Comparison of ENCODE assay signal across 16 cellular contexts in the genomic region with DNA sequence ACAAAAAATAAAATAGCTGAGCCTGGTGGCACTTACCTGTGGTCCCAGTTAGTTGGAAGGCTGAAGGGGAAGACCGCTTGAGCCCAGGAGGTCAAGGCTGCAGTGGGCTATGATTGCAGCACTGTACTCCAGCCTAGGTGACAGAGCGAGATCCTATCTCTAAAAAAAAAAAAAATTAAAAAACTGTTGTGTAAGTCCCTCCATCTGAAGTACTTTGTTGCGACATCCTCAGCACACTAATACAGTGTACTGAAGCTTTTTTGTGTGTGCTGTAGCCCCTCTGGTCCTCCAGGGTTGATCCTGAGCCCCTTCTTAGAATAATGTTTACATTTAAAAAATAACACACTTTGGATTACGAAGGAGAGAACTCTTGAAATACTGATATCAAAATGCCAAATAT.
DNase-seq lines count a peak whose midpoint lies in the region; ATAC-seq, FAIRE-seq and TF ChIP-seq lines count a peak whose summit lies in the region.
"Had no signal": no experiment of that assay in that cellular context is flagged by ENCODE, and none has a peak within 500 bp of the region (broad histone marks: within the 10 kb centered on the region; RNA-seq: fewer than 3 reads in every experiment).

No MANE protein-coding gene starts in this region.

- no peak for TF ChIP-seq RAD21 in HepG2 (CRISPR knock-in tag; IDR thresholded peaks at IDR 0.05)

- TF ChIP-seq EP300 in HepG2 (IDR thresholded peaks at IDR 0.05; ENCODE audit: low read depth in 2 of 2, low read length in 2 of 2) (peak in 1 of 2 experiments; percentile 48; a peak in 1 of 4 replicates), HepG2 (CRISPR knock-in tag; IDR thresholded peaks at IDR 0.05; ENCODE audit: borderline replicate concordance) (no peak)

- H3K4me1 ChIP-seq in HepG2 (ENCODE audit: insufficient read depth, low read length) (peaks cover 56% of the 10 kb centered on the region), aorta (ENCODE audit: control insufficient read depth in 1 of 2, insufficient read depth in 2 of 2, low read length in 2 of 2) (peaks cover 2 to 4% of the 10 kb centered on the region in 2 donors), vagina (peaks cover 15% of the 10 kb centered on the region)
- H3K4me1 ChIP-seq: uterus had no signal

- 3% methylated on average over 4 of the region's 4 CpGs for WGBS in HepG2 (ENCODE audit: low lambda C conversion rate)
- 93 to 95% methylated on average over 4 of the region's 4 CpGs for WGBS in aorta, 2 donors

- BruUV-seq in HepG2 (replicated peaks; lab: Mats Ljungman, UMichigan): no TSS peak

- no peak for ATAC-seq in activated naive CD8-positive, alpha-beta T cell treated with anti-CD3 and anti-CD28 coated beads, Interleukin-2, amount 50 U/mL, for 24 hours
- no peak for ATAC-seq in activated CD8-positive, alpha-beta T cell treated with anti-CD3 and anti-CD28 coated beads for 36 hours
- peak; percentile 74 for ATAC-seq in HepG2
- no peak for ATAC-seq in aorta (ENCODE audit: low FRiP score)
- ATAC-seq in HG02759 (IDR thresholded peaks at IDR 0.05; ENCODE audit: unreplicated experiment): no peak

- no peaks in the 10 kb centered on the region for H4K20me1 ChIP-seq in HepG2 (ENCODE audit: insufficient read depth, low read length)

- no peaks in the 10 kb centered on the region for H3K27me3 Mint-ChIP-seq in activated naive CD8-positive, alpha-beta T cell
- no peaks in the 10 kb centered on the region for H3K27me3 Mint-ChIP-seq in activated naive CD8-positive, alpha-beta T cell treated with anti-CD3 and anti-CD28 coated beads, Interleukin-2, amount 50 U/mL, for 24 hours
- no peaks in the 10 kb centered on the region for H3K27me3 Mint-ChIP-seq in activated CD8-positive, alpha-beta T cell treated with anti-CD3 and anti-CD28 coated beads for 36 hours

- H3K9ac ChIP-seq in HepG2 (ENCODE audit: insufficient read depth, low read depth, low read length): no peak overlapping the region

- intact Hi-C loops in activated CD8-positive, alpha-beta T cell treated with anti-CD3 and anti-CD28 coated beads for 36 hours (cut with micrococcal nuclease): loop anchor here (10.0 kb wide), 2 partner anchors 69 to 111 kb away; a partner anchor contains a TSS
- intact Hi-C loops in HepG2 (cut with micrococcal nuclease; ENCODE audit: unreplicated experiment): loop anchor here (10.0 kb wide), 1 partner anchor 131 kb away; no protein-coding TSS in a partner anchor
- intact Hi-C loops in aorta (cut with DNase I): loop anchor here (2.0 to 5.0 kb wide), 4 partner anchors 37 to 127 kb away; no protein-coding TSS in a partner anchor
- intact Hi-C loops in vagina (cut with DNase I): no loop called here

- TF ChIP-seq CTCF in activated CD8-positive, alpha-beta T cell treated with anti-CD3 and anti-CD28 coated beads for 36 hours (IDR thresholded peaks at IDR 0.05): no peak
- TF ChIP-seq CTCF in HepG2 (CRISPR knock-in tag; IDR thresholded peaks at IDR 0.05) (no peak), vagina (IDR thresholded peaks at IDR 0.05) (no peak)

- POLR2A ChIA-PET in activated CD8-positive, alpha-beta T cell treated with anti-CD3 and anti-CD28 coated beads for 36 hours (lab: Charles Lee): no interaction called here
- POLR2A ChIA-PET in HepG2 (lab: Yijun Ruan, JAX): no interaction called here

- CTCF ChIA-PET in activated CD8-positive, alpha-beta T cell treated with anti-CD3 and anti-CD28 coated beads for 36 hours (lab: Charles Lee): interaction anchor here (2.8 kb wide), 1 partner anchor 127 kb away, joined by 13 read pairs; no protein-coding TSS in a partner anchor
- CTCF ChIA-PET in HepG2 (lab: Yijun Ruan, JAX; ENCODE audit: low intra/inter-chr PET ratio, low total read pairs): no interaction called here

- H3K36me3 ChIP-seq in HepG2 (replicated peaks in 1 of 2; ENCODE audit: control insufficient read depth in 1 of 2, insufficient read depth in 2 of 2, low read length in 2 of 2): no peaks in the 10 kb centered on the region
- H3K36me3 ChIP-seq in aorta (ENCODE audit: control insufficient read depth in 1 of 2, insufficient read depth in 2 of 2, low read length in 1 of 2): no peaks in the 10 kb centered on the region
- H3K36me3 ChIP-seq in vagina: no peaks in the 10 kb centered on the region
- H3K36me3 ChIP-seq: uterus had no signal

- no peaks in the 10 kb centered on the region for H3K79me2 ChIP-seq in HepG2 (ENCODE audit: insufficient read depth, low read length)

- no peak overlapping the region for H3K4me3 Mint-ChIP-seq in activated naive CD8-positive, alpha-beta T cell
- no peak overlapping the region for H3K4me3 Mint-ChIP-seq in activated naive CD8-positive, alpha-beta T cell treated with anti-CD3 and anti-CD28 coated beads, Interleukin-2, amount 50 U/mL, for 24 hours
- H3K4me3 Mint-ChIP-seq in activated CD8-positive, alpha-beta T cell treated with anti-CD3 and anti-CD28 coated beads for 36 hours: no peak overlapping the region

- H3K9me3 ChIP-seq in HepG2 (ENCODE audit: low read length) (no peaks in the 10 kb centered on the region), aorta (ENCODE audit: control insufficient read depth, low read length) (no peaks in the 10 kb centered on the region), vagina (no peaks in the 10 kb centered on the region)
- H3K9me3 ChIP-seq: uterus had no signal

- H3K27me3 ChIP-seq in HepG2 (ENCODE audit: control insufficient read depth in 1 of 2, insufficient read depth in 2 of 2, low read length in 2 of 2): peaks cover 1 to 22% of the 10 kb centered on the region in 2 experiments; a peak in 1 of 5 replicates
- no peaks in the 10 kb centered on the region for H3K27me3 ChIP-seq in aorta (ENCODE audit: control insufficient read depth in 1 of 2, insufficient read depth in 2 of 2, low read length in 1 of 2)
- no peaks in the 10 kb centered on the region for H3K27me3 ChIP-seq in vagina
- H3K27me3 ChIP-seq: uterus had no signal

- in situ Hi-C loops in HepG2 (cut with HindIII; ENCODE audit: extremely low pct_ligation_motif_present, low pct_unique_long_range_greater_than_20kb): no loop called here

- no peak overlapping the region for H2AFZ ChIP-seq in HepG2 (ENCODE audit: low read length)

- no peak for DNase-seq in activated naive CD8-positive, alpha-beta T cell treated with anti-CD3 and anti-CD28 coated beads, Interleukin-2, amount 50 U/mL, for 24 hours
- no peak for DNase-seq in activated CD8-positive, alpha-beta T cell treated with anti-CD3 and anti-CD28 coated beads for 36 hours
- DNase-seq in HepG2 (ENCODE audit: low spot score) (peak; percentile 77), aorta (no peak), vagina (ENCODE audit: extremely low spot score in 2 of 2) (no peak), foreskin melanocyte (no peak)
- DNase-seq: activated T-cell treated with anti-CD3 and anti-CD28 coated beads, Interleukin-2, amount 50 U/mL, for 48 hours; central memory CD4-positive, alpha-beta T cell; erythroblast; KG1; NCI-H2227 treated with DMSO at 0.1 percent for 48 hours; uterus had no signal

- peak; percentile 49 for FAIRE-seq in HepG2 (lab: Jason Lieb, UNC)

- H3K4me1 Mint-ChIP-seq in activated naive CD8-positive, alpha-beta T cell (ENCODE audit: low read depth): peaks cover 47% of the 10 kb centered on the region
- peaks cover 67% of the 10 kb centered on the region for H3K4me1 Mint-ChIP-seq in activated naive CD8-positive, alpha-beta T cell treated with anti-CD3 and anti-CD28 coated beads, Interleukin-2, amount 50 U/mL, for 24 hours
- H3K4me1 Mint-ChIP-seq in activated CD8-positive, alpha-beta T cell treated with anti-CD3 and anti-CD28 coated beads for 36 hours (ENCODE audit: low read depth): peaks cover 58% of the 10 kb centered on the region

- H3K27ac ChIP-seq in HepG2 (ENCODE audit: extremely low read length, insufficient read depth, low read length) (no peak overlapping the region), aorta (ENCODE audit: low read depth in 1 of 2, low read length in 2 of 2) (peak overlapping the region; percentile 71 to 98), vagina (no peak overlapping the region)
- H3K27ac ChIP-seq: VCaP had no signal

- H3K4me3 ChIP-seq in HepG2 (replicated peaks in 1 of 3; ENCODE audit: insufficient read depth in 1 of 3, low read depth in 2 of 3, low read length in 3 of 3): no peak overlapping the region
- no peak overlapping the region for H3K4me3 ChIP-seq in aorta (ENCODE audit: low read length in 2 of 2)
- H3K4me3 ChIP-seq in vagina: no peak overlapping the region
- H3K4me3 ChIP-seq: skin epidermis, uterus had no signal

- no peak for TF ChIP-seq POLR2A in HepG2 (IDR thresholded peaks at IDR 0.05; ENCODE audit: insufficient read depth in 1 of 2, low read depth in 2 of 2, low read length in 2 of 2)
- no peak for TF ChIP-seq POLR2A in vagina (IDR thresholded peaks at IDR 0.05)

- no peaks in the 10 kb centered on the region for H3K9me3 Mint-ChIP-seq in activated naive CD8-positive, alpha-beta T cell (ENCODE audit: low read depth)
- H3K9me3 Mint-ChIP-seq in activated naive CD8-positive, alpha-beta T cell treated with anti-CD3 and anti-CD28 coated beads, Interleukin-2, amount 50 U/mL, for 24 hours: no peaks in the 10 kb centered on the region
- H3K9me3 Mint-ChIP-seq in activated CD8-positive, alpha-beta T cell treated with anti-CD3 and anti-CD28 coated beads for 36 hours: peaks cover 9% of the 10 kb centered on the region

- H3K4me2 ChIP-seq in HepG2 (ENCODE audit: low read depth, low read length): no peak overlapping the region; the same call in 1 of the 2 replicates

- H3K36me3 Mint-ChIP-seq in activated naive CD8-positive, alpha-beta T cell: no peaks in the 10 kb centered on the region
- peaks cover 7% of the 10 kb centered on the region for H3K36me3 Mint-ChIP-seq in activated naive CD8-positive, alpha-beta T cell treated with anti-CD3 and anti-CD28 coated beads, Interleukin-2, amount 50 U/mL, for 24 hours (ENCODE audit: low read depth)
- peaks cover 20% of the 10 kb centered on the region for H3K36me3 Mint-ChIP-seq in activated CD8-positive, alpha-beta T cell treated with anti-CD3 and anti-CD28 coated beads for 36 hours (ENCODE audit: low read depth)

- peak overlapping the region; percentile 93 for H3K27ac Mint-ChIP-seq in activated naive CD8-positive, alpha-beta T cell
- H3K27ac Mint-ChIP-seq in activated naive CD8-positive, alpha-beta T cell treated with anti-CD3 and anti-CD28 coated beads, Interleukin-2, amount 50 U/mL, for 24 hours: no peak overlapping the region
- peak overlapping the region; percentile 96 for H3K27ac Mint-ChIP-seq in activated CD8-positive, alpha-beta T cell treated with anti-CD3 and anti-CD28 coated beads for 36 hours

TF ChIP-seq in HepG2, 621 proteins besides CTCF, POLR2A, EP300 and RAD21 (continues in another document):
- TF ChIP-seq TBX2 (CRISPR knock-in tag; IDR thresholded peaks at IDR 0.05; ENCODE audit: borderline replicate concordance) (peak; percentile 35; the same call in 1 of the 2 replicates), NKX3-1 (CRISPR knock-in tag; IDR thresholded peaks at IDR 0.05) (no peak), SOX13 (IDR thresholded peaks at IDR 0.05) (no peak), SOX13 (CRISPR knock-in tag; conservative IDR thresholded peaks at IDR 0.05 in 1 of 2, IDR thresholded peaks at IDR 0.05 in 1 of 2) (0 out of 4 replicates have a peak, but pooled peaks of 1 of the 2 experiments have one; percentile 9), NCOR1 (IDR thresholded peaks at IDR 0.05; ENCODE audit: borderline replicate concordance, low read length) (0 out of 2 replicates have a peak, but pooled peaks have one; percentile 39), FOSL2 (CRISPR knock-in tag; IDR thresholded peaks at IDR 0.05) (0 out of 2 replicates have a peak, but pooled peaks have one; percentile 19)

Comparison
In these comparisons a context has a peak if more than half of its experiments do, and no peak if none do; other contexts are left out.
1. H3K27ac ChIP-seq: peak in aorta (2 of 2); none in HepG2 (single experiment) and vagina (single experiment).